1 cellular context compared by ENCODE assay signal in genomic region chr22:36332623-36333331, GRCh38.
TF ChIP-seq lines count a peak whose summit lies in the region.

No MANE protein-coding gene starts in this region.

TF ChIP-seq in K562, 482 proteins besides CTCF, POLR2A, EP300 and RAD21 (continued from another document):
- TF ChIP-seq MGA (IDR thresholded peaks at IDR 0.05) (peak; percentile 30; the same call in 1 of the 2 replicates), MLLT1 (IDR thresholded peaks at IDR 0.05) (peak in 1 of 2 experiments; percentile 47; a peak in 1 of 4 replicates), ZBED1 (IDR thresholded peaks at IDR 0.05) (no peak), RAD51 (IDR thresholded peaks at IDR 0.05; ENCODE audit: borderline replicate concordance, low read depth) (no peak), SIRT6 (IDR thresholded peaks at IDR 0.05; ENCODE audit: low read depth, low read length) (no peak), MCM3 (IDR thresholded peaks at IDR 0.05) (no peak), FOXJ3 (CRISPR knock-in tag; IDR thresholded peaks at IDR 0.05) (no peak), MAX (CRISPR knock-in tag; IDR thresholded peaks at IDR 0.05) (peak; percentile 56), ZNF764 (CRISPR knock-in tag; IDR thresholded peaks at IDR 0.05; ENCODE audit: low read depth) (no peak), ZNF589 (CRISPR knock-in tag; IDR thresholded peaks at IDR 0.05; ENCODE audit: low read depth) (peak; percentile 29; the same call in 1 of the 2 replicates), MAFG (tag; conservative IDR thresholded peaks at IDR 0.05) (no peak), E2F8 (IDR thresholded peaks at IDR 0.05; ENCODE audit: low read depth, partially characterized antibody) (no peak), DMBX1 (CRISPR knock-in tag; IDR thresholded peaks at IDR 0.05; ENCODE audit: borderline replicate concordance) (peak; percentile 25; the same call in 1 of the 2 replicates), TEAD2 (tag; IDR thresholded peaks at IDR 0.05) (no peak), TCF7L2 (IDR thresholded peaks at IDR 0.05; ENCODE audit: low read depth, low read length) (no peak), E2F6 (IDR thresholded peaks at IDR 0.05; ENCODE audit: borderline replicate concordance in 1 of 2, extremely low read depth in 1 of 2, insufficient read depth in 1 of 2, insufficient read length in 1 of 2, low read depth in 1 of 2, low read length in 1 of 2, poor library complexity in 1 of 2, severe bottlenecking in 1 of 2) (peak in 1 of 2 experiments; percentile 53), BACH1 (tag; IDR thresholded peaks at IDR 0.05) (no peak), ZNF232 (CRISPR knock-in tag; IDR thresholded peaks at IDR 0.05) (no peak), ZFP1 (CRISPR knock-in tag; IDR thresholded peaks at IDR 0.05) (no peak), MEIS2 (IDR thresholded peaks at IDR 0.05; ENCODE audit: partially characterized antibody) (no peak), ZNF277 (CRISPR knock-in tag; IDR thresholded peaks at IDR 0.05; ENCODE audit: borderline replicate concordance) (no peak), ZNF146 (CRISPR knock-in tag; IDR thresholded peaks at IDR 0.05; ENCODE audit: unreplicated experiment) (no peak), TGIF2 (CRISPR knock-in tag; IDR thresholded peaks at IDR 0.05) (no peak), RNF219 (CRISPR knock-in tag; IDR thresholded peaks at IDR 0.05) (no peak), ZNF175 (CRISPR knock-in tag; IDR thresholded peaks at IDR 0.05; ENCODE audit: low read depth) (0 out of 2 replicates have a peak, but pooled peaks have one; percentile 56)
